ENCODE assay signal across 27 cellular contexts in genomic region chr19:38715540-38715939, GRCh38. TPM values are rescaled to one million over a fixed set of nuclear protein-coding genes. Genes with fewer than 3 reads are reported as not detected.
A peak's percentile ranks its signal among the peaks of the same experiment; 100 is the strongest.
DNase-seq lines count a peak whose midpoint lies in the region; ATAC-seq and TF ChIP-seq lines count a peak whose summit lies in the region.
"Had no signal": no experiment of that assay in that cellular context is flagged by ENCODE, and none has a peak within 500 bp of the region (broad histone marks: within the 10 kb centered on the region; RNA-seq: fewer than 3 reads in every experiment).

No MANE protein-coding gene starts in this region.

- H3K9me3 ChIP-seq in heart right ventricle (no peaks in the 10 kb centered on the region), psoas muscle (no peaks in the 10 kb centered on the region), Karpas-422 (ENCODE audit: low read length) (no peaks in the 10 kb centered on the region)
- H3K9me3 ChIP-seq: BLaER1, HAP-1 had no signal

- ATAC-seq in heart right ventricle (peak in 3 of 8 donors; percentile 25 to 39 (median 33)), psoas muscle (peak in 1 of 4 donors; percentile 24), GM21619 (IDR thresholded peaks at IDR 0.05; ENCODE audit: unreplicated experiment) (no peak), GM18517 (IDR thresholded peaks at IDR 0.05; ENCODE audit: unreplicated experiment) (no peak)
- ATAC-seq: activated T-cell treated with anti-CD3 and anti-CD28 coated beads, Interleukin-2, amount 50 U/mL, for 72 hours; GM12878; left colon; natural killer cell; sciatic nerve had no signal

- no peak overlapping the region for H3K4me3 ChIP-seq in heart right ventricle
- H3K4me3 ChIP-seq in psoas muscle: no peak overlapping the region
- no peak overlapping the region for H3K4me3 ChIP-seq in Karpas-422 (ENCODE audit: low read length)
- H3K4me3 ChIP-seq: BLaER1, GM12878, HAP-1 had no signal

- DNase-seq in RWPE1 (ENCODE audit: low spot score): no peak
- DNase-seq in heart right ventricle: peak; percentile 69 to 76
- no peak for DNase-seq in psoas muscle
- no peak for DNase-seq in Karpas-422
- no peak for DNase-seq in NCI-H2107 (lab: John Stamatoyannopoulos, UW)
- DNase-seq: activated CD4-positive, alpha-beta T cell treated with anti-CD3 and anti-CD28 coated beads, Interleukin-2, amount 10 ng/mL, durations not matched to agents 7 days and 5 days; activated naive CD4-positive, alpha-beta T cell treated with anti-CD3 and anti-CD28 coated beads, Interleukin-2, amount 50 U/mL, for 16 hours; activated T-cell treated with anti-CD3 and anti-CD28 coated beads, Interleukin-2, amount 50 U/mL, for 72 hours; COR-L47; dermis blood vessel endothelial cell; IMR-90; left colon; natural killer cell; NCI-H1092 treated with DMSO at 0.1 percent for 48 hours; NCI-H187 treated with DMSO at 0.1 percent for 48 hours; NCI-H226; NCI-H82 had no signal

- CTCF ChIA-PET in RWPE1 (lab: Yijun Ruan, JAX): interaction anchor here (0.6 kb wide), 1 partner anchor 15 kb away, joined by 3 read pairs; no protein-coding TSS in a partner anchor

- H3K27ac ChIP-seq in 22Rv1 (peak overlapping the region; percentile 27; the same call in 1 of the 2 replicates), RWPE1 (peak overlapping the region; percentile 87), heart right ventricle (peak overlapping the region; percentile 54 to 93 (median 84)), psoas muscle (peak overlapping the region; percentile 80), Karpas-422 (ENCODE audit: low read length) (no peak overlapping the region)
- H3K27ac ChIP-seq: BLaER1 had no signal

- POLR2A ChIA-PET in RWPE1 (lab: Yijun Ruan, JAX; ENCODE audit: low non-redundant PET): interaction anchor here (0.9 kb wide), 1 partner anchor 123 kb away, joined by 3 read pairs; no protein-coding TSS in a partner anchor

- no peak for TF ChIP-seq CTCF in 22Rv1 (IDR thresholded peaks at IDR 0.05)
- TF ChIP-seq CTCF in RWPE1 (conservative IDR thresholded peaks at IDR 0.05; ENCODE audit: low read depth): no peak
- TF ChIP-seq CTCF in heart right ventricle (IDR thresholded peaks at IDR 0.05): peak in 1 of 9 donors; percentile 26
- TF ChIP-seq CTCF in psoas muscle (IDR thresholded peaks at IDR 0.05): no peak

- H3K4me2 ChIP-seq in Karpas-422 (ENCODE audit: low read depth, low read length, poor library complexity, severe bottlenecking): no peak overlapping the region
- H3K4me2 ChIP-seq: BLaER1 had no signal

- no peaks in the 10 kb centered on the region for H4K20me1 ChIP-seq in Karpas-422 (ENCODE audit: insufficient read depth, low read depth, low read length)

- intact Hi-C loops in heart right ventricle (cut with DNase I): loop anchor here in 1 of 10 donors (5.0 kb wide), 1 partner anchor 63 kb away; no protein-coding TSS in a partner anchor
- intact Hi-C loops in psoas muscle (cut with DNase I): loop anchor here in 1 of 2 donors (5.0 kb wide), 1 partner anchor 63 kb away; no protein-coding TSS in a partner anchor

- H3K36me3 ChIP-seq in heart right ventricle (peaks cover 5 to 100% (median 63%) of the 10 kb centered on the region in 9 donors), psoas muscle (ENCODE audit: insufficient read depth in 1 of 2, low read depth in 1 of 2) (peaks cover 0 to 77% of the 10 kb centered on the region in 2 donors), Karpas-422 (ENCODE audit: insufficient read depth, low read length) (no peaks in the 10 kb centered on the region; the same call in 1 of the 2 replicates)

- H3K9ac ChIP-seq in Karpas-422 (ENCODE audit: low read length): no peak overlapping the region
- H3K9ac ChIP-seq: BLaER1 had no signal

- H3K27me3 ChIP-seq in heart right ventricle: no peaks in the 10 kb centered on the region
- H3K27me3 ChIP-seq in psoas muscle (ENCODE audit: insufficient read depth in 3 of 3, low read length in 2 of 3): no peaks in the 10 kb centered on the region
- no peaks in the 10 kb centered on the region for H3K27me3 ChIP-seq in Karpas-422 (ENCODE audit: low read length)
- H3K27me3 ChIP-seq: BLaER1 had no signal

- no peaks in the 10 kb centered on the region for H3K9me2 ChIP-seq in Karpas-422 (replicated peaks; ENCODE audit: insufficient read depth, low read length)

- H2AFZ ChIP-seq in Karpas-422 (ENCODE audit: low read length): no peak overlapping the region

- WGBS in heart right ventricle, 2 donors: 57 to 64% methylated on average over 3 of the region's 3 CpGs
- 34 to 44% (median 35%) methylated on average over 3 of the region's 3 CpGs for WGBS in psoas muscle, 3 donors

- H3K4me1 ChIP-seq in heart right ventricle (peaks cover 62 to 100% (median 79%) of the 10 kb centered on the region in 9 donors), psoas muscle (peaks cover 70% of the 10 kb centered on the region), Karpas-422 (ENCODE audit: low read length) (no peaks in the 10 kb centered on the region)
- H3K4me1 ChIP-seq: HAP-1 had no signal

- H3K79me2 ChIP-seq in Karpas-422 (ENCODE audit: low read length): no peaks in the 10 kb centered on the region

RNA-seq across cellular contexts. Expression of gene CAPN12, which starts 28.7 kb away (rescaled TPM):
- 1 to 10 TPM in 2 of 10 donors, under 1 TPM in 8; 0.15 to 1.5 (median 0.59) TPM for total RNA-seq in heart right ventricle
- polyA plus RNA-seq in heart right ventricle: 1 to 10 TPM; 1.1 to 3.6 TPM
- under 1 TPM; 0.32 to 0.64 (median 0.52) TPM for total RNA-seq in psoas muscle
- polyA plus RNA-seq in psoas muscle: under 1 TPM; 0.27 to 0.35 (median 0.34) TPM
- total RNA-seq in Karpas-422 (2014; rRNA removed; shearing (Covaris generic); ENCODE audit: low replicate concordance): 0.40 TPM in 1 of 2 replicates, not detected in the other
- total RNA-seq: dermis blood vessel endothelial cell, osteoblast had no signal

RNA-seq across cellular contexts. Expression of gene LGALS7, which starts 57.8 kb away (rescaled TPM):
- total RNA-seq in heart right ventricle: not detected
- not detected for polyA plus RNA-seq in heart right ventricle
- not detected for total RNA-seq in psoas muscle
- polyA plus RNA-seq in psoas muscle: not detected
- not detected in 2 replicates for total RNA-seq in Karpas-422 (2014; rRNA removed; shearing (Covaris generic); ENCODE audit: low replicate concordance)
- total RNA-seq: A673; activated CD4-positive, alpha-beta T cell treated with anti-CD3 and anti-CD28 coated beads, Interleukin-2, amount 10 ng/mL, durations not matched to agents 7 days and 5 days; activated T-cell treated with anti-CD3 and anti-CD28 coated beads, Interleukin-2, amount 50 U/mL, for 72 hours; dermis blood vessel endothelial cell; GM12878; IMR-90; left colon; mesenteric fat pad; natural killer cell; osteoblast; sciatic nerve had no signal
- polyA plus RNA-seq: IMR-90 had no signal

Comparison
In these comparisons a context has a peak if more than half of its experiments do, and no peak if none do; other contexts are left out.
1. DNase-seq: peak in heart right ventricle (2 of 2); none in RWPE1 (single experiment), psoas muscle (0 of 2), Karpas-422 (single experiment) and NCI-H2107 (single experiment).